ENCODE assay signal across 1 cellular context in genomic region chr12:53058674-53059433, GRCh38.
A peak's percentile ranks its signal among the peaks of the same experiment; 100 is the strongest.
TF ChIP-seq lines count a peak whose summit lies in the region.

No MANE protein-coding gene starts in this region.

TF ChIP-seq in endothelial cell of umbilical vein, 7 proteins besides CTCF, POLR2A, EP300 and RAD21:
- TF ChIP-seq POLR2AphosphoS5 (IDR thresholded peaks at IDR 0.05; ENCODE audit: insufficient read depth, low read depth, low read length) (peak; percentile 9), FOS (IDR thresholded peaks at IDR 0.05; ENCODE audit: borderline replicate concordance, insufficient read depth, low read length) (no peak), MYC (IDR thresholded peaks at IDR 0.05; ENCODE audit: low read depth, low read length) (no peak), EZH2 (IDR thresholded peaks at IDR 0.05; ENCODE audit: borderline replicate concordance, low read depth, low read length, severe bottlenecking) (no peak), JUN (IDR thresholded peaks at IDR 0.05; ENCODE audit: borderline replicate concordance, insufficient read depth, insufficient read length, low read depth) (no peak)
